In genomic region chr2:236873666-236874065, GRCh38 we compare ENCODE assay signal across 19 cellular contexts.
A peak's percentile ranks its signal among the peaks of the same experiment; 100 is the strongest.
DNase-seq lines count a peak whose midpoint lies in the region; ATAC-seq, FAIRE-seq and TF ChIP-seq lines count a peak whose summit lies in the region.
"Had no signal": no experiment of that assay in that cellular context is flagged by ENCODE, and none has a peak within 500 bp of the region (broad histone marks: within the 10 kb centered on the region; RNA-seq: fewer than 3 reads in every experiment).

No MANE protein-coding gene starts in this region.

- H3K9me3 Mint-ChIP-seq in activated CD4-positive, alpha-beta memory T cell treated with anti-CD3 and anti-CD28 coated beads for 36 hours, result no peaks in the 10 kb centered on the region
- H3K9me3 Mint-ChIP-seq: CD8-positive, alpha-beta T cell; H9 had no signal

- POLR2A ChIA-PET in activated CD4-positive, alpha-beta memory T cell treated with anti-CD3 and anti-CD28 coated beads for 36 hours (lab: Charles Lee), result no interaction called here

- H4K20me1 ChIP-seq in GM23248 (ENCODE audit: insufficient read depth), result no peaks in the 10 kb centered on the region
- H4K20me1 ChIP-seq: BLaER1 had no signal

- peak; percentile 15 for DNase-seq in AG10803 (ENCODE audit: low read depth)
- DNase-seq in GM23248, result peak; percentile 34
- peak; percentile 70 for DNase-seq in epithelial cell of esophagus (ENCODE audit: low read depth)
- no peak for DNase-seq in left lung
- no peak for DNase-seq in kidney
- no peak for DNase-seq in activated CD4-positive, alpha-beta memory T cell treated with anti-CD3 and anti-CD28 coated beads for 36 hours
- DNase-seq in heart right ventricle, result no peak
- no peak for DNase-seq in GM10266 (ENCODE audit: extremely low spot score)
- DNase-seq: Calu3; CD8-positive, alpha-beta T cell; H9; NCI-H1694 treated with DMSO at 0.1 percent for 48 hours; NCI-H2227 treated with DMSO at 0.1 percent for 48 hours; NCI-H510A treated with DMSO at 0.1 percent for 48 hours; NCI-H82; RPMI8226; SHP77 treated with DMSO at 0.1 percent for 48 hours had no signal

- peaks cover 6% of the 10 kb centered on the region; the same call in 1 of the 2 replicates for H3K9me2 ChIP-seq in GM23248 (ENCODE audit: insufficient read depth)

- H3K4me3 ChIP-seq in AG10803 (ENCODE audit: low read length), result no peak overlapping the region
- no peak overlapping the region for H3K4me3 ChIP-seq in GM23248
- H3K4me3 ChIP-seq in epithelial cell of esophagus (ENCODE audit: low read length), result no peak overlapping the region
- H3K4me3 ChIP-seq in left lung, result no peak overlapping the region
- H3K4me3 ChIP-seq in kidney (ENCODE audit: low read length in 2 of 2), result no peak overlapping the region
- no peak overlapping the region for H3K4me3 ChIP-seq in heart right ventricle
- H3K4me3 ChIP-seq: BLaER1 had no signal

- TF ChIP-seq CTCF in AG10803 (conservative IDR thresholded peaks at IDR 0.05; ENCODE audit: low read length) (no peak), epithelial cell of esophagus (IDR thresholded peaks at IDR 0.05; ENCODE audit: insufficient read depth, low read depth, low read length, missing control alignments) (no peak), left lung (IDR thresholded peaks at IDR 0.05) (no peak), kidney (IDR thresholded peaks at IDR 0.05; ENCODE audit: borderline replicate concordance, extremely low read depth, insufficient read depth) (no peak), heart right ventricle (IDR thresholded peaks at IDR 0.05) (no peak), GM10266 (IDR thresholded peaks at IDR 0.05; ENCODE audit: control insufficient read depth, insufficient read depth, low read depth, missing control alignments) (no peak)

- CTCF ChIA-PET in activated CD4-positive, alpha-beta memory T cell treated with anti-CD3 and anti-CD28 coated beads for 36 hours (lab: Charles Lee), result no interaction called here

- no peaks in the 10 kb centered on the region for H3K79me2 ChIP-seq in GM23248 (ENCODE audit: insufficient read depth)

- H2AFZ ChIP-seq in GM23248, result no peak overlapping the region

- no peak for FAIRE-seq in kidney (lab: Jason Lieb, UNC)
- FAIRE-seq: A204.1 had no signal

- intact Hi-C loops in left lung (cut with DNase I) (no loop called here), kidney (cut with DNase I) (no loop called here), heart right ventricle (cut with DNase I) (loop anchor here in 1 of 10 donors (10.0 kb wide), 1 partner anchor 299 kb away; no protein-coding TSS in a partner anchor)
- intact Hi-C loops in activated CD4-positive, alpha-beta memory T cell treated with anti-CD3 and anti-CD28 coated beads for 36 hours (cut with micrococcal nuclease), result no loop called here

- H3K27me3 ChIP-seq in GM23248 (replicated peaks; ENCODE audit: insufficient read depth) (no peaks in the 10 kb centered on the region), left lung (peaks cover 3 to 33% of the 10 kb centered on the region in 2 donors), heart right ventricle (no peaks in the 10 kb centered on the region)
- H3K27me3 ChIP-seq: BLaER1 had no signal

- no peaks in the 10 kb centered on the region for H3K36me3 ChIP-seq in GM23248 (ENCODE audit: low read depth)
- H3K36me3 ChIP-seq in left lung, result no peaks in the 10 kb centered on the region
- H3K36me3 ChIP-seq in kidney (ENCODE audit: control insufficient read depth in 1 of 2, insufficient read depth in 2 of 2, low read length in 2 of 2), result no peaks in the 10 kb centered on the region
- no peaks in the 10 kb centered on the region for H3K36me3 ChIP-seq in heart right ventricle
- H3K36me3 ChIP-seq: BLaER1 had no signal

- peaks cover 7% of the 10 kb centered on the region for H3K4me1 Mint-ChIP-seq in activated CD4-positive, alpha-beta memory T cell treated with anti-CD3 and anti-CD28 coated beads for 36 hours (ENCODE audit: low read depth)

- peaks cover 3% of the 10 kb centered on the region for H3K27me3 Mint-ChIP-seq in activated CD4-positive, alpha-beta memory T cell treated with anti-CD3 and anti-CD28 coated beads for 36 hours

- in situ Hi-C loops in GM23248 (cut with MboI), result no loop called here

- no peak overlapping the region for H3K27ac Mint-ChIP-seq in activated CD4-positive, alpha-beta memory T cell treated with anti-CD3 and anti-CD28 coated beads for 36 hours
- H3K27ac Mint-ChIP-seq: CD8-positive, alpha-beta T cell; H9 had no signal

- no peak overlapping the region for H3K4me3 Mint-ChIP-seq in activated CD4-positive, alpha-beta memory T cell treated with anti-CD3 and anti-CD28 coated beads for 36 hours
- H3K4me3 Mint-ChIP-seq: CD8-positive, alpha-beta T cell; H9 had no signal

- H3K9me3 ChIP-seq in GM23248 (ENCODE audit: low read depth) (no peaks in the 10 kb centered on the region), left lung (no peaks in the 10 kb centered on the region), kidney (ENCODE audit: control insufficient read depth in 1 of 2, low read length in 2 of 2) (no peaks in the 10 kb centered on the region), heart right ventricle (no peaks in the 10 kb centered on the region)
- H3K9me3 ChIP-seq: BLaER1 had no signal

- no peak overlapping the region for H3K9ac ChIP-seq in GM23248
- no peak overlapping the region for H3K9ac ChIP-seq in kidney (ENCODE audit: low read length in 2 of 2)
- H3K9ac ChIP-seq: BLaER1 had no signal

- H3K27ac ChIP-seq in GM23248 (no peak overlapping the region), left lung (no peak overlapping the region), kidney (ENCODE audit: low read depth in 2 of 2, low read length in 2 of 2) (no peak overlapping the region), heart right ventricle (no peak overlapping the region)
- H3K27ac ChIP-seq: BLaER1 had no signal

- peaks cover 29% of the 10 kb centered on the region for H3F3A ChIP-seq in GM23248 (ENCODE audit: insufficient read depth)

- H3K4me1 ChIP-seq in GM23248 (ENCODE audit: insufficient read depth) (peaks cover 20% of the 10 kb centered on the region), left lung (peaks cover 0 to 40% of the 10 kb centered on the region in 2 donors), kidney (ENCODE audit: control insufficient read depth in 1 of 2, insufficient read depth in 1 of 2, low read depth in 1 of 2, low read length in 2 of 2) (no peaks in the 10 kb centered on the region), heart right ventricle (peaks cover 0 to 45% (median 6%) of the 10 kb centered on the region in 9 donors)

- H3K36me3 Mint-ChIP-seq in activated CD4-positive, alpha-beta memory T cell treated with anti-CD3 and anti-CD28 coated beads for 36 hours, result no peaks in the 10 kb centered on the region
- H3K36me3 Mint-ChIP-seq: CD8-positive, alpha-beta T cell had no signal

- WGBS in GM23248 (ENCODE audit: low coverage in 1 of 2, low lambda C conversion rate in 2 of 2, missing lambda C conversion rate in 2 of 2), 2 experiments, result 46 to 51% methylated on average over 4 of the region's 4 CpGs
- whole genome bisulfite sequencing in heart right ventricle, 2 donors, result 58 to 65% methylated on average over 4 of the region's 4 CpGs

- H3K4me2 ChIP-seq in GM23248 (ENCODE audit: unreplicated experiment), result no peak overlapping the region
- H3K4me2 ChIP-seq: BLaER1 had no signal

- ATAC-seq in left lung, result peak; percentile 24
- no peak for ATAC-seq in heart right ventricle
- ATAC-seq: CD8-positive, alpha-beta T cell had no signal

Comparison
In these comparisons a context has a peak if more than half of its experiments do, and no peak if none do; other contexts are left out.
1. DNase-seq: peak in AG10803 (single experiment), GM23248 (single experiment) and epithelial cell of esophagus (single experiment); none in left lung (0 of 2), kidney (single experiment), activated CD4-positive, alpha-beta memory T cell treated with anti-CD3 and anti-CD28 coated beads for 36 hours (single experiment), heart right ventricle (0 of 2) and GM10266 (single experiment).